In genomic region chr1:116006486-116006964, GRCh38 we compare ENCODE assay signal across 8 cellular contexts. TPM values are rescaled to one million over a fixed set of nuclear protein-coding genes. Genes with fewer than 3 reads are reported as not detected.
DNase-seq lines count a peak whose midpoint lies in the region; ATAC-seq and TF ChIP-seq lines count a peak whose summit lies in the region.
"Had no signal": no experiment of that assay in that cellular context is flagged by ENCODE, and none has a peak within 500 bp of the region (broad histone marks: within the 10 kb centered on the region; RNA-seq: fewer than 3 reads in every experiment).

No MANE protein-coding gene starts in this region.

- H2AFZ ChIP-seq in KMS-11 (ENCODE audit: low read depth), result peak overlapping the region; percentile 48

- peaks cover 5% of the 10 kb centered on the region for H3K4me1 ChIP-seq in KMS-11 (ENCODE audit: low read depth, poor library complexity, severe bottlenecking)

- peaks cover 12 to 13% of the 10 kb centered on the region in 2 donors for H3K4me1 Mint-ChIP-seq in natural killer cell treated with Interleukin-12 subunit alpha and Interleukin-12 subunit beta and Interleukin-15 and Interleukin-18, amount 100 ng/mL, for 72 hours (ENCODE audit: low read depth in 2 of 2)
- H3K4me1 Mint-ChIP-seq in endothelial cell (ENCODE audit: unreplicated experiment), result peaks cover 32% of the 10 kb centered on the region

- DNase-seq in natural killer cell treated with Interleukin-12 subunit alpha and Interleukin-12 subunit beta and Interleukin-15 and Interleukin-18, amount 100 ng/mL, for 72 hours (ENCODE audit: low spot score), result no peak
- DNase-seq in LoVo (ENCODE audit: low spot score) (no peak), NCI-H2081 treated with DMSO at 0.1 percent for 48 hours (lab: John Stamatoyannopoulos, UW) (no peak), endothelial cell (ENCODE audit: low spot score) (no peak)
- DNase-seq: NCI-H446 had no signal

- H4K20me1 ChIP-seq in KMS-11 (ENCODE audit: insufficient read depth), result no peaks in the 10 kb centered on the region

- H3K27me3 ChIP-seq in KMS-11 (ENCODE audit: insufficient read depth, low read depth), result no peaks in the 10 kb centered on the region

- no peaks in the 10 kb centered on the region for H3K27me3 Mint-ChIP-seq in natural killer cell treated with Interleukin-12 subunit alpha and Interleukin-12 subunit beta and Interleukin-15 and Interleukin-18, amount 100 ng/mL, for 72 hours
- peaks cover 3% of the 10 kb centered on the region for H3K27me3 Mint-ChIP-seq in endothelial cell (ENCODE audit: unreplicated experiment)

- ATAC-seq in GM18909 (IDR thresholded peaks at IDR 0.05; ENCODE audit: poor library complexity, unreplicated experiment), result peak; percentile 90
- peak; percentile 93 for ATAC-seq in HG02571 (IDR thresholded peaks at IDR 0.05; ENCODE audit: unreplicated experiment)
- ATAC-seq in natural killer cell treated with Interleukin-12 subunit alpha and Interleukin-12 subunit beta and Interleukin-15 and Interleukin-18, amount 100 ng/mL, for 72 hours, result peak; percentile 84 to 94

- peak overlapping the region; percentile 78 to 89 for H3K27ac Mint-ChIP-seq in natural killer cell treated with Interleukin-12 subunit alpha and Interleukin-12 subunit beta and Interleukin-15 and Interleukin-18, amount 100 ng/mL, for 72 hours
- H3K27ac Mint-ChIP-seq in endothelial cell (ENCODE audit: unreplicated experiment), result no peak overlapping the region

- H3K9ac ChIP-seq in KMS-11, result peak overlapping the region; percentile 17; the same call in 1 of the 2 replicates

- H3K9me3 Mint-ChIP-seq in natural killer cell treated with Interleukin-12 subunit alpha and Interleukin-12 subunit beta and Interleukin-15 and Interleukin-18, amount 100 ng/mL, for 72 hours, result no peaks in the 10 kb centered on the region
- H3K9me3 Mint-ChIP-seq in endothelial cell (ENCODE audit: unreplicated experiment), result peaks cover 6% of the 10 kb centered on the region

- H3K79me2 ChIP-seq in KMS-11 (ENCODE audit: insufficient read depth, low read depth), result no peaks in the 10 kb centered on the region

- TF ChIP-seq CTCF in KMS-11 (conservative IDR thresholded peaks at IDR 0.05; ENCODE audit: low read depth, low read length), result no peak
- no peak for TF ChIP-seq CTCF in endothelial cell (IDR thresholded peaks at IDR 0.05; ENCODE audit: unreplicated experiment)

- H3K4me2 ChIP-seq in KMS-11, result peak overlapping the region; percentile 59

- peaks cover 8% of the 10 kb centered on the region for H3K36me3 Mint-ChIP-seq in natural killer cell treated with Interleukin-12 subunit alpha and Interleukin-12 subunit beta and Interleukin-15 and Interleukin-18, amount 100 ng/mL, for 72 hours
- H3K36me3 Mint-ChIP-seq in endothelial cell (ENCODE audit: low read depth, unreplicated experiment), result peaks cover 45% of the 10 kb centered on the region

- H3K4me3 ChIP-seq in KMS-11 (IDR thresholded peaks at IDR 0.05; ENCODE audit: insufficient read depth, low read depth, low read length), result no peak overlapping the region

- H3K27ac ChIP-seq in KMS-11, result peak overlapping the region; percentile 37; the same call in 1 of the 2 replicates

- peak overlapping the region; percentile 83 for H3K4me3 Mint-ChIP-seq in natural killer cell treated with Interleukin-12 subunit alpha and Interleukin-12 subunit beta and Interleukin-15 and Interleukin-18, amount 100 ng/mL, for 72 hours
- H3K4me3 Mint-ChIP-seq in endothelial cell (ENCODE audit: unreplicated experiment), result no peak overlapping the region

- no peaks in the 10 kb centered on the region for H3K36me3 ChIP-seq in KMS-11 (ENCODE audit: insufficient read depth)

RNA-seq across cellular contexts. Expression of gene SLC22A15, which starts 30.2 kb away (rescaled TPM):
- total RNA-seq in natural killer cell treated with Interleukin-12 subunit alpha and Interleukin-12 subunit beta and Interleukin-15 and Interleukin-18, amount 100 ng/mL, for 72 hours, result 1 to 10 TPM; 5.0 to 5.6 TPM
- total RNA-seq in endothelial cell (ENCODE audit: unreplicated experiment), result 21.9 TPM
